Comparison of ENCODE assay signal across 1 cellular context in genomic region chr6:157756708-157757429, GRCh38.
TF ChIP-seq lines count a peak whose summit lies in the region.

No MANE protein-coding gene starts in this region.

TF ChIP-seq in HepG2, 621 proteins besides CTCF, POLR2A, EP300 and RAD21 (continued from another document and continues in another):
- TF ChIP-seq AFF4 (CRISPR knock-in tag; IDR thresholded peaks at IDR 0.05) (no peak), ZNF891 (CRISPR knock-in tag; IDR thresholded peaks at IDR 0.05) (0 out of 2 replicates have a peak, but pooled peaks have one; percentile 60), MYNN (CRISPR knock-in tag; IDR thresholded peaks at IDR 0.05; ENCODE audit: low read depth) (peak; percentile 47; the same call in 1 of the 2 replicates), HIVEP1 (CRISPR knock-in tag; IDR thresholded peaks at IDR 0.05) (no peak), SMARCE1 (IDR thresholded peaks at IDR 0.05; ENCODE audit: borderline replicate concordance) (no peak), NRL (CRISPR knock-in tag; IDR thresholded peaks at IDR 0.05; ENCODE audit: borderline replicate concordance) (no peak), MIER3 (CRISPR knock-in tag; IDR thresholded peaks at IDR 0.05; ENCODE audit: borderline replicate concordance) (no peak), PHF20 (CRISPR knock-in tag; IDR thresholded peaks at IDR 0.05) (peak; percentile 27; the same call in 1 of the 2 replicates), RNF219 (CRISPR knock-in tag; IDR thresholded peaks at IDR 0.05) (no peak), ZFP41 (CRISPR knock-in tag; IDR thresholded peaks at IDR 0.05; ENCODE audit: borderline replicate concordance) (no peak), SRSF1 (optimal IDR thresholded peaks at IDR 0.05; ENCODE audit: low read depth, low read length) (no peak), RFXANK (CRISPR knock-in tag; IDR thresholded peaks at IDR 0.05) (0 out of 2 replicates have a peak, but pooled peaks have one; percentile 65), SNAPC5 (CRISPR knock-in tag; IDR thresholded peaks at IDR 0.05; ENCODE audit: borderline replicate concordance) (no peak), USF2 (IDR thresholded peaks at IDR 0.05; ENCODE audit: low read depth, low read length) (no peak), USF2 (CRISPR knock-in tag; IDR thresholded peaks at IDR 0.05; ENCODE audit: borderline replicate concordance) (no peak), ZNF800 (CRISPR knock-in tag; IDR thresholded peaks at IDR 0.05) (0 out of 2 replicates have a peak, but pooled peaks have one; percentile 39), HNRNPLL (IDR thresholded peaks at IDR 0.05; ENCODE audit: low read depth, low read length, poor library complexity, severe bottlenecking) (no peak), ARID2 (CRISPR knock-in tag; IDR thresholded peaks at IDR 0.05; ENCODE audit: borderline replicate concordance) (peak; percentile 83; the same call in 1 of the 2 replicates), PTBP1 (IDR thresholded peaks at IDR 0.05; ENCODE audit: low read depth, low read length, poor library complexity, severe bottlenecking) (no peak), ZNF253 (CRISPR knock-in tag; IDR thresholded peaks at IDR 0.05; ENCODE audit: borderline replicate concordance) (no peak), ZNF432 (CRISPR knock-in tag; IDR thresholded peaks at IDR 0.05; ENCODE audit: borderline replicate concordance) (no peak), ZHX2 (IDR thresholded peaks at IDR 0.05; ENCODE audit: low read depth) (no peak), ZHX2 (CRISPR knock-in tag; IDR thresholded peaks at IDR 0.05; ENCODE audit: borderline replicate concordance) (no peak), SP2 (CRISPR knock-in tag; IDR thresholded peaks at IDR 0.05) (no peak), RFX3 (CRISPR knock-in tag; IDR thresholded peaks at IDR 0.05) (no peak), ZBTB20 (CRISPR knock-in tag; IDR thresholded peaks at IDR 0.05; ENCODE audit: borderline replicate concordance, low read depth) (no peak), ZNF572 (CRISPR knock-in tag; IDR thresholded peaks at IDR 0.05) (0 out of 2 replicates have a peak, but pooled peaks have one; percentile 20), ZNF225 (CRISPR knock-in tag; IDR thresholded peaks at IDR 0.05) (no peak)
- TF ChIP-seq, protein P1, sequence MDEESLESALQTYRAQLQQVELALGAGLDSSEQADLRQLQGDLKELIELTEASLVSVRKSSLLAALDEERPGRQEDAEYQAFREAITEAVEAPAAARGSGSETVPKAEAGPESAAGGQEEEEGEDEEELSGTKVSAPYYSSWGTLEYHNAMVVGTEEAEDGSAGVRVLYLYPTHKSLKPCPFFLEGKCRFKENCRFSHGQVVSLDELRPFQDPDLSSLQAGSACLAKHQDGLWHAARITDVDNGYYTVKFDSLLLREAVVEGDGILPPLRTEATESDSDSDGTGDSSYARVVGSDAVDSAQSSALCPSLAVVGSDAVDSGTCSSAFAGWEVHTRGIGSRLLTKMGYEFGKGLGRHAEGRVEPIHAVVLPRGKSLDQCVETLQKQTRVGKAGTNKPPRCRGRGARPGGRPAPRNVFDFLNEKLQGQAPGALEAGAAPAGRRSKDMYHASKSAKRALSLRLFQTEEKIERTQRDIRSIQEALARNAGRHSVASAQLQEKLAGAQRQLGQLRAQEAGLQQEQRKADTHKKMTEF (CRISPR knock-in tag; IDR thresholded peaks at IDR 0.05), result peak; percentile 76
- TF ChIP-seq, protein P2, sequence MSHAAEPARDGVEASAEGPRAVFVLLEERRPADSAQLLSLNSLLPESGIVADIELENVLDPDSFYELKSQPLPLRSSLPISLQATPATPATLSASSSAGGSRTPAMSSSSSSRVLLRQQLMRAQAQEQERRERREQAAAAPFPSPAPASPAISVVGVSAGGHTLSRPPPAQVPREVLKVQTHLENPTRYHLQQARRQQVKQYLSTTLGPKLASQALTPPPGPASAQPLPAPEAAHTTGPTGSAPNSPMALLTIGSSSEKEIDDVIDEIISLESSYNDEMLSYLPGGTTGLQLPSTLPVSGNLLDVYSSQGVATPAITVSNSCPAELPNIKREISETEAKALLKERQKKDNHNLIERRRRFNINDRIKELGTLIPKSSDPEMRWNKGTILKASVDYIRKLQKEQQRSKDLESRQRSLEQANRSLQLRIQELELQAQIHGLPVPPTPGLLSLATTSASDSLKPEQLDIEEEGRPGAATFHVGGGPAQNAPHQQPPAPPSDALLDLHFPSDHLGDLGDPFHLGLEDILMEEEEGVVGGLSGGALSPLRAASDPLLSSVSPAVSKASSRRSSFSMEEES (CRISPR knock-in tag; IDR thresholded peaks at IDR 0.05), result peak; percentile 49; the same call in 1 of the 2 replicates
- TF ChIP-seq, protein P3, sequence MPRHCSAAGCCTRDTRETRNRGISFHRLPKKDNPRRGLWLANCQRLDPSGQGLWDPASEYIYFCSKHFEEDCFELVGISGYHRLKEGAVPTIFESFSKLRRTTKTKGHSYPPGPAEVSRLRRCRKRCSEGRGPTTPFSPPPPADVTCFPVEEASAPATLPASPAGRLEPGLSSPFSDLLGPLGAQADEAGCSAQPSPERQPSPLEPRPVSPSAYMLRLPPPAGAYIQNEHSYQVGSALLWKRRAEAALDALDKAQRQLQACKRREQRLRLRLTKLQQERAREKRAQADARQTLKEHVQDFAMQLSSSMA (CRISPR knock-in tag; IDR thresholded peaks at IDR 0.05), result 0 out of 2 replicates have a peak, but pooled peaks have one; percentile 58
- TF ChIP-seq, protein P4, sequence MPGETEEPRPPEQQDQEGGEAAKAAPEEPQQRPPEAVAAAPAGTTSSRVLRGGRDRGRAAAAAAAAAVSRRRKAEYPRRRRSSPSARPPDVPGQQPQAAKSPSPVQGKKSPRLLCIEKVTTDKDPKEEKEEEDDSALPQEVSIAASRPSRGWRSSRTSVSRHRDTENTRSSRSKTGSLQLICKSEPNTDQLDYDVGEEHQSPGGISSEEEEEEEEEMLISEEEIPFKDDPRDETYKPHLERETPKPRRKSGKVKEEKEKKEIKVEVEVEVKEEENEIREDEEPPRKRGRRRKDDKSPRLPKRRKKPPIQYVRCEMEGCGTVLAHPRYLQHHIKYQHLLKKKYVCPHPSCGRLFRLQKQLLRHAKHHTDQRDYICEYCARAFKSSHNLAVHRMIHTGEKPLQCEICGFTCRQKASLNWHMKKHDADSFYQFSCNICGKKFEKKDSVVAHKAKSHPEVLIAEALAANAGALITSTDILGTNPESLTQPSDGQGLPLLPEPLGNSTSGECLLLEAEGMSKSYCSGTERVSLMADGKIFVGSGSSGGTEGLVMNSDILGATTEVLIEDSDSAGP (CRISPR knock-in tag; IDR thresholded peaks at IDR 0.05; ENCODE audit: borderline replicate concordance), result peak; percentile 54; the same call in 1 of the 2 replicates
